Comparison of ENCODE assay signal across 18 cellular contexts in the genomic region with DNA sequence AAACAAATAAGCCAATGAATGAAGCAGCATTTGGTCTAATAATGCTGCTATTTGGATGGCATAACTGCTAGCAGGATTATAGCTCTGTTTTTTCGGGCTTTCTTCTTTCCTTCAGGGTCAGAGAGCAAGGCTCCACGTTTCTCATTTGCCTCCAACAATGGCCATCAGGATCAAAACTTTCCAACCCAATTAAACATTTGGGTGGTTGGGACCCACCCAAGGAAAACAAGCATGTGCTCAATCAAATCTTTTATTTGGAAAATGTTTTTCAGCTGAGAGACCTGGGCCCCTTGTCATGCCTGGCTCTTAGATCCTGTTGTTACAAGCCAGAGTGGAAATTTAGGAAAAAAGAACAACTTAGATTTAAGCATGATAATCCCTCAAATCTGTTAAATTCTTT.
DNase-seq lines count a peak whose midpoint lies in the region; ATAC-seq and TF ChIP-seq lines count a peak whose summit lies in the region.
"Had no signal": no experiment of that assay in that cellular context is flagged by ENCODE, and none has a peak within 500 bp of the region (broad histone marks: within the 10 kb centered on the region; RNA-seq: fewer than 3 reads in every experiment).

No MANE protein-coding gene starts in this region.

- no peak overlapping the region for H3K4me3 Mint-ChIP-seq in osteocyte (ENCODE audit: unreplicated experiment)
- H3K4me3 Mint-ChIP-seq: CD8-positive, alpha-beta memory T cell had no signal

- H3K27ac ChIP-seq in GM23248 (no peak overlapping the region), coronary artery (peak overlapping the region; percentile 3 to 90), tibial artery (peak overlapping the region; percentile 78 to 84)
- no peak overlapping the region for H3K27ac ChIP-seq in effector memory CD4-positive, alpha-beta T cell (ENCODE audit: insufficient read depth, low read length, poor library complexity, severe bottlenecking)
- H3K27ac ChIP-seq: A549; BLaER1 treated with 17β-estradiol and CSF1 and Interleukin-3, amounts not matched to agents 10 nM and 100 nM had no signal

- TF ChIP-seq CTCF in coronary artery (IDR thresholded peaks at IDR 0.05) = no peak
- no peak for TF ChIP-seq CTCF in osteocyte (IDR thresholded peaks at IDR 0.05)
- TF ChIP-seq CTCF in tibial artery (IDR thresholded peaks at IDR 0.05) = no peak

- no peaks in the 10 kb centered on the region for H3K36me3 ChIP-seq in GM23248 (ENCODE audit: low read depth)
- H3K36me3 ChIP-seq in tibial artery = no peaks in the 10 kb centered on the region
- H3K36me3 ChIP-seq in effector memory CD4-positive, alpha-beta T cell (ENCODE audit: control insufficient read depth, insufficient read depth, low read length) = no peaks in the 10 kb centered on the region
- H3K36me3 ChIP-seq: BLaER1 treated with 17β-estradiol and CSF1 and Interleukin-3, amounts not matched to agents 10 nM and 100 nM had no signal

- no peak for DNase-seq in GM23248
- no peak for DNase-seq in coronary artery (ENCODE audit: low spot score)
- no peak for DNase-seq in osteocyte (ENCODE audit: extremely low spot score, unreplicated experiment)
- DNase-seq in tibial artery = no peak
- no peak for DNase-seq in OCI-M2 (lab: John Stamatoyannopoulos, UW; ENCODE audit: unreplicated experiment)
- DNase-seq in effector memory CD4-positive, alpha-beta T cell = no peak
- DNase-seq: CD8-positive, alpha-beta memory T cell; NCI-H1105; NCI-H2081; NCI-H2171 treated with DMSO at 0.1 percent for 48 hours; NCI-H510A; NCI-H774; OCI-M1; SHP77 had no signal

- peak overlapping the region; percentile 45 for H3K27ac Mint-ChIP-seq in osteocyte (ENCODE audit: unreplicated experiment)
- H3K27ac Mint-ChIP-seq: CD8-positive, alpha-beta memory T cell had no signal

- no peaks in the 10 kb centered on the region for H3K9me3 Mint-ChIP-seq in osteocyte (ENCODE audit: unreplicated experiment)

- ATAC-seq in GM18907 (IDR thresholded peaks at IDR 0.05; ENCODE audit: unreplicated experiment) = no peak
- ATAC-seq: A549, K562 had no signal

- no peaks in the 10 kb centered on the region for H4K20me1 ChIP-seq in GM23248 (ENCODE audit: insufficient read depth)
- H4K20me1 ChIP-seq: BLaER1 treated with 17β-estradiol and CSF1 and Interleukin-3, amounts not matched to agents 10 nM and 100 nM had no signal

- H3F3A ChIP-seq in GM23248 (ENCODE audit: insufficient read depth) = peaks cover 22% of the 10 kb centered on the region

- 18 to 40% methylated on average over 2 of the region's 2 CpGs for WGBS in GM23248 (ENCODE audit: low coverage in 1 of 2, low lambda C conversion rate in 2 of 2, missing lambda C conversion rate in 2 of 2), 2 experiments

- H3K36me3 Mint-ChIP-seq in osteocyte (ENCODE audit: unreplicated experiment) = no peaks in the 10 kb centered on the region

- H3K9ac ChIP-seq in GM23248 = no peak overlapping the region
- H3K9ac ChIP-seq: BLaER1 treated with 17β-estradiol and CSF1 and Interleukin-3, amounts not matched to agents 10 nM and 100 nM had no signal

- peaks cover 31% of the 10 kb centered on the region for H3K4me1 ChIP-seq in GM23248 (ENCODE audit: insufficient read depth)
- H3K4me1 ChIP-seq in tibial artery = peaks cover 0 to 98% (median 61%) of the 10 kb centered on the region in 4 donors
- H3K4me1 ChIP-seq in effector memory CD4-positive, alpha-beta T cell (ENCODE audit: control insufficient read depth, insufficient read depth, low read length, poor library complexity, severe bottlenecking) = no peaks in the 10 kb centered on the region
- H3K4me1 ChIP-seq: BLaER1 treated with 17β-estradiol and CSF1 and Interleukin-3, amounts not matched to agents 10 nM and 100 nM had no signal

- no peaks in the 10 kb centered on the region for H3K27me3 ChIP-seq in GM23248 (replicated peaks; ENCODE audit: insufficient read depth)
- H3K27me3 ChIP-seq in tibial artery = no peaks in the 10 kb centered on the region
- H3K27me3 ChIP-seq in effector memory CD4-positive, alpha-beta T cell (replicated peaks; ENCODE audit: control insufficient read depth, insufficient read depth, low read length, poor library complexity, severe bottlenecking) = no peaks in the 10 kb centered on the region
- H3K27me3 ChIP-seq: BLaER1 treated with 17β-estradiol and CSF1 and Interleukin-3, amounts not matched to agents 10 nM and 100 nM had no signal

- peaks cover 63% of the 10 kb centered on the region for H3K4me1 Mint-ChIP-seq in osteocyte (ENCODE audit: unreplicated experiment)
- H3K4me1 Mint-ChIP-seq: CD8-positive, alpha-beta memory T cell had no signal

- peak overlapping the region; percentile 84 for H2AFZ ChIP-seq in GM23248

- intact Hi-C loops in tibial artery (cut with DNase I; ENCODE audit: low total_unique reads) = loop anchor here (10.0 kb wide), 2 partner anchors 47 to 987 kb away; a partner anchor contains a TSS

- no peak overlapping the region for H3K4me2 ChIP-seq in GM23248 (ENCODE audit: unreplicated experiment)
- H3K4me2 ChIP-seq: A549; BLaER1 treated with 17β-estradiol and CSF1 and Interleukin-3, amounts not matched to agents 10 nM and 100 nM had no signal

- H3K4me3 ChIP-seq in GM23248 (no peak overlapping the region), coronary artery (no peak overlapping the region), tibial artery (no peak overlapping the region)
- no peak overlapping the region for H3K4me3 ChIP-seq in effector memory CD4-positive, alpha-beta T cell (ENCODE audit: insufficient read depth, low read depth, low read length, poor library complexity, severe bottlenecking)
- H3K4me3 ChIP-seq: A549; BLaER1 treated with 17β-estradiol and CSF1 and Interleukin-3, amounts not matched to agents 10 nM and 100 nM; K562 had no signal

- in situ Hi-C loops in GM23248 (cut with MboI) = no loop called here

- H3K9me3 ChIP-seq in GM23248 (ENCODE audit: low read depth) (no peaks in the 10 kb centered on the region), tibial artery (no peaks in the 10 kb centered on the region)
- H3K9me3 ChIP-seq in effector memory CD4-positive, alpha-beta T cell (ENCODE audit: control insufficient read depth, low read length) = no peaks in the 10 kb centered on the region
- H3K9me3 ChIP-seq: A549; BLaER1 treated with 17β-estradiol and CSF1 and Interleukin-3, amounts not matched to agents 10 nM and 100 nM had no signal

- no peaks in the 10 kb centered on the region for H3K27me3 Mint-ChIP-seq in osteocyte (ENCODE audit: unreplicated experiment)

- H3K79me2 ChIP-seq in GM23248 (ENCODE audit: insufficient read depth) = no peaks in the 10 kb centered on the region

- H3K9me2 ChIP-seq in GM23248 (ENCODE audit: insufficient read depth) = no peaks in the 10 kb centered on the region

Comparison
In these comparisons a context has a peak if more than half of its experiments do, and no peak if none do; other contexts are left out.
1. H3K27ac ChIP-seq: peak in coronary artery (2 of 2) and tibial artery (2 of 2); none in GM23248 (single experiment) and effector memory CD4-positive, alpha-beta T cell (single experiment).